ENCODE assay signal across 15 cellular contexts in the genomic region with DNA sequence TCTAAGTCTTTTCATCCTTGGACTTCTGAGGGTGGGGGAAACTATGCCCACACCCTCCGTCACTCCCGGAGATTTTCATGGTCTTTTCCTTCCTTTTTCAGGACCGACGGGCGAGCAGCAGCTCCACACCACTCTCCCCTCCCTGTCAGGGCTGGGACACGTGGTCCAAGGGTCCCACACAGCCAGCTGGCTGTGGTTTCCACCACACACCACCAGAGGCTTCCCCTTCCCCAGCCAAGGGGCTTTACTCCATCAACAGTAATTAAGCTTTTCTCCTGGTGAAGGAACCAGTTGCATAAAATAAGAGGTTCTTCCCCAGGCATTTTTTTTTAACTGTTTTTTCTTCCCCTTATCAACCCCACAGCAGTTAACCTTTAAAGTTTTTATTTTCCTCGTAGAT.
A peak's percentile ranks its signal among the peaks of the same experiment; 100 is the strongest.
DNase-seq lines count a peak whose midpoint lies in the region; ATAC-seq and TF ChIP-seq lines count a peak whose summit lies in the region.
"Had no signal": no experiment of that assay in that cellular context is flagged by ENCODE, and none has a peak within 500 bp of the region (broad histone marks: within the 10 kb centered on the region; RNA-seq: fewer than 3 reads in every experiment).

No MANE protein-coding gene starts in this region.

- H3K4me2 ChIP-seq in GM23338 (no peak overlapping the region), neural progenitor cell (no peak overlapping the region)

- H3K4me1 ChIP-seq in GM23338 (ENCODE audit: insufficient read depth) = no peaks in the 10 kb centered on the region
- H3K4me1 ChIP-seq in neural progenitor cell = no peaks in the 10 kb centered on the region
- H3K4me1 ChIP-seq: BE2C, HAP-1 had no signal

- peaks cover 7% of the 10 kb centered on the region; the same call in 2 of the 3 replicates for H3K36me3 Mint-ChIP-seq in GM23338 (ENCODE audit: low read depth)
- H3K36me3 Mint-ChIP-seq in WTC11 = no peaks in the 10 kb centered on the region
- H3K36me3 Mint-ChIP-seq in neural progenitor cell = no peaks in the 10 kb centered on the region
- H3K36me3 Mint-ChIP-seq: CD4-positive, alpha-beta memory T cell had no signal

- H3K36me3 ChIP-seq in GM23338 (ENCODE audit: insufficient read depth) (no peaks in the 10 kb centered on the region), neural progenitor cell (no peaks in the 10 kb centered on the region)
- H3K36me3 ChIP-seq: BE2C, HAP-1 had no signal

- POLR2A ChIA-PET in WTC11 (lab: Charles Lee) = no interaction called here

- DNase-seq in GM23338 (ENCODE audit: low spot score) (peak; percentile 7), NB4 (ENCODE audit: low read depth) (peak; percentile 2), WTC11 (ENCODE audit: low spot score) (no peak), neural progenitor cell (ENCODE audit: low spot score) (no peak), NCI-H1417 treated with DMSO at 0.1 percent for 48 hours (lab: John Stamatoyannopoulos, UW) (no peak), RKO (ENCODE audit: low spot score) (no peak)
- DNase-seq: BE2C; CD4-positive, alpha-beta memory T cell; DMS53; GM23248 had no signal

- no peak overlapping the region for H2AFZ ChIP-seq in GM23338
- H2AFZ ChIP-seq in neural progenitor cell (replicated peaks) = no peak overlapping the region
- H2AFZ ChIP-seq: GM23248 had no signal

- H3K4me3 Mint-ChIP-seq in GM23338 (no peak overlapping the region), WTC11 (no peak overlapping the region), neural progenitor cell (no peak overlapping the region)
- H3K4me3 Mint-ChIP-seq: CD4-positive, alpha-beta memory T cell had no signal

- no peak for TF ChIP-seq POLR2A in NB4 (IDR thresholded peaks at IDR 0.05; ENCODE audit: extremely low read depth, insufficient read length)

- CTCF ChIA-PET in WTC11 (lab: Charles Lee) = interaction anchor here (0.7 to 1.4 kb wide), 2 partner anchors 132 to 269 kb away, joined by 3 to 4 read pairs; no protein-coding TSS in a partner anchor

- H3K27ac Mint-ChIP-seq in GM23338 (no peak overlapping the region), WTC11 (no peak overlapping the region), neural progenitor cell (no peak overlapping the region)
- H3K27ac Mint-ChIP-seq: CD4-positive, alpha-beta memory T cell had no signal

- 0 out of 2 replicates have a peak, but pooled peaks cover 5% of the 10 kb centered on the region for H3K9me2 ChIP-seq in GM23338 (ENCODE audit: insufficient read depth)

- no peak overlapping the region for H3K9ac ChIP-seq in neural progenitor cell
- H3K9ac ChIP-seq: GM23248 had no signal

- TF ChIP-seq CTCF in GM23338 (conservative IDR thresholded peaks at IDR 0.05; ENCODE audit: low read depth in 2 of 2) (peak in 1 of 2 experiments; percentile 11; a peak in 1 of 4 replicates), NB4 (IDR thresholded peaks at IDR 0.05; ENCODE audit: low read depth, low read length) (no peak), WTC11 (IDR thresholded peaks at IDR 0.05) (no peak), neural progenitor cell (IDR thresholded peaks at IDR 0.05) (peak; percentile 9)

- peaks cover 11% of the 10 kb centered on the region; the same call in 2 of the 3 replicates for H3K9me3 Mint-ChIP-seq in GM23338
- H3K9me3 Mint-ChIP-seq in WTC11 = no peaks in the 10 kb centered on the region
- H3K9me3 Mint-ChIP-seq in neural progenitor cell = peaks cover 4% of the 10 kb centered on the region

- H3K9me3 ChIP-seq in neural progenitor cell (ENCODE audit: low read depth) = no peaks in the 10 kb centered on the region
- H3K9me3 ChIP-seq: BE2C, HAP-1 had no signal

- no peaks in the 10 kb centered on the region for H3K27me3 ChIP-seq in GM23338 (ENCODE audit: insufficient read depth)
- no peaks in the 10 kb centered on the region for H3K27me3 ChIP-seq in neural progenitor cell
- H3K27me3 ChIP-seq: BE2C had no signal

- no peak; the same call in 2 of the 3 replicates for ATAC-seq in GM23338
- peak; percentile 47; the same call in 1 of the 2 replicates for ATAC-seq in WTC11
- no peak for ATAC-seq in HG02852 (IDR thresholded peaks at IDR 0.05; ENCODE audit: unreplicated experiment)
- ATAC-seq: GM12878 had no signal

- H3K27me3 Mint-ChIP-seq in GM23338 (ENCODE audit: insufficient read depth, low read depth, poor library complexity) (no peaks in the 10 kb centered on the region), WTC11 (ENCODE audit: low read depth) (no peaks in the 10 kb centered on the region), neural progenitor cell (ENCODE audit: insufficient read depth, low read depth) (peaks cover 2% of the 10 kb centered on the region)
- H3K27me3 Mint-ChIP-seq: CD4-positive, alpha-beta memory T cell had no signal

- H3K4me1 Mint-ChIP-seq in GM23338 (no peaks in the 10 kb centered on the region), WTC11 (peaks cover 9% of the 10 kb centered on the region), neural progenitor cell (no peaks in the 10 kb centered on the region)
- H3K4me1 Mint-ChIP-seq: CD4-positive, alpha-beta memory T cell had no signal

- H3F3A ChIP-seq in GM23338 (replicated peaks; ENCODE audit: low read depth) (no peaks in the 10 kb centered on the region), neural progenitor cell (ENCODE audit: low read depth) (no peaks in the 10 kb centered on the region)

- no peaks in the 10 kb centered on the region for H3K79me2 ChIP-seq in GM23338 (replicated peaks; ENCODE audit: insufficient read depth)
- no peaks in the 10 kb centered on the region for H3K79me2 ChIP-seq in neural progenitor cell (ENCODE audit: low read depth)

- no peak overlapping the region for H3K27ac ChIP-seq in GM23338 (ENCODE audit: low read depth)
- no peak overlapping the region for H3K27ac ChIP-seq in neural progenitor cell
- H3K27ac ChIP-seq: C4-2B, GM23248, HL-60 had no signal

- H3K4me3 ChIP-seq in GM23338 (no peak overlapping the region), NB4 (ENCODE audit: low read depth, low read length) (no peak overlapping the region), neural progenitor cell (no peak overlapping the region)
- H3K4me3 ChIP-seq: GM12878, GM23248, HAP-1 had no signal

- H4K20me1 ChIP-seq in GM23338 (replicated peaks; ENCODE audit: insufficient read depth) = no peaks in the 10 kb centered on the region
- H4K20me1 ChIP-seq in neural progenitor cell (ENCODE audit: low read depth) = no peaks in the 10 kb centered on the region

TF ChIP-seq in GM23338, 12 proteins besides CTCF, POLR2A, EP300 and RAD21:
- TF ChIP-seq CREB1 (CRISPR knock-in tag; IDR thresholded peaks at IDR 0.05; ENCODE audit: low read depth) (no peak), EZH2 (IDR thresholded peaks at IDR 0.05; ENCODE audit: low read depth, unreplicated experiment) (no peak), ZNF114 (CRISPR knock-in tag; IDR thresholded peaks at IDR 0.05) (no peak), EZH2phosphoT487 (IDR thresholded peaks at IDR 0.05; ENCODE audit: unreplicated experiment) (no peak), ZNF331 (CRISPR knock-in tag; IDR thresholded peaks at IDR 0.05; ENCODE audit: low read depth) (no peak), STAT1 (IDR thresholded peaks at IDR 0.05; ENCODE audit: unreplicated experiment) (no peak), JUNB (IDR thresholded peaks at IDR 0.05; ENCODE audit: unreplicated experiment) (no peak)
TF ChIP-seq in GM23338: peak in this region for 0.

TF ChIP-seq in WTC11, 78 proteins besides CTCF, POLR2A, EP300 and RAD21:
- TF ChIP-seq FOXK1 (CRISPR knock-in tag; IDR thresholded peaks at IDR 0.05) (no peak), GABPB1 (CRISPR knock-in tag; IDR thresholded peaks at IDR 0.05) (no peak)
- TF ChIP-seq, protein P1, sequence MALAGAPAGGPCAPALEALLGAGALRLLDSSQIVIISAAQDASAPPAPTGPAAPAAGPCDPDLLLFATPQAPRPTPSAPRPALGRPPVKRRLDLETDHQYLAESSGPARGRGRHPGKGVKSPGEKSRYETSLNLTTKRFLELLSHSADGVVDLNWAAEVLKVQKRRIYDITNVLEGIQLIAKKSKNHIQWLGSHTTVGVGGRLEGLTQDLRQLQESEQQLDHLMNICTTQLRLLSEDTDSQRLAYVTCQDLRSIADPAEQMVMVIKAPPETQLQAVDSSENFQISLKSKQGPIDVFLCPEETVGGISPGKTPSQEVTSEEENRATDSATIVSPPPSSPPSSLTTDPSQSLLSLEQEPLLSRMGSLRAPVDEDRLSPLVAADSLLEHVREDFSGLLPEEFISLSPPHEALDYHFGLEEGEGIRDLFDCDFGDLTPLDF (CRISPR knock-in tag; IDR thresholded peaks at IDR 0.05) = no peak
- TF ChIP-seq, protein P2, sequence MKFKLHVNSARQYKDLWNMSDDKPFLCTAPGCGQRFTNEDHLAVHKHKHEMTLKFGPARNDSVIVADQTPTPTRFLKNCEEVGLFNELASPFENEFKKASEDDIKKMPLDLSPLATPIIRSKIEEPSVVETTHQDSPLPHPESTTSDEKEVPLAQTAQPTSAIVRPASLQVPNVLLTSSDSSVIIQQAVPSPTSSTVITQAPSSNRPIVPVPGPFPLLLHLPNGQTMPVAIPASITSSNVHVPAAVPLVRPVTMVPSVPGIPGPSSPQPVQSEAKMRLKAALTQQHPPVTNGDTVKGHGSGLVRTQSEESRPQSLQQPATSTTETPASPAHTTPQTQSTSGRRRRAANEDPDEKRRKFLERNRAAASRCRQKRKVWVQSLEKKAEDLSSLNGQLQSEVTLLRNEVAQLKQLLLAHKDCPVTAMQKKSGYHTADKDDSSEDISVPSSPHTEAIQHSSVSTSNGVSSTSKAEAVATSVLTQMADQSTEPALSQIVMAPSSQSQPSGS (CRISPR knock-in tag; IDR thresholded peaks at IDR 0.05; ENCODE audit: borderline replicate concordance, low read depth) = no peak

Comparison
In these comparisons a context has a peak if more than half of its experiments do, and no peak if none do; other contexts are left out.
1. DNase-seq: peak in GM23338 (single experiment) and NB4 (single experiment); none in WTC11 (single experiment), neural progenitor cell (single experiment), NCI-H1417 treated with DMSO at 0.1 percent for 48 hours (single experiment) and RKO (single experiment).